In genomic region chr1:1001057-1001630, GRCh38 we compare ENCODE assay signal across 1 cellular context.
TF ChIP-seq lines count a peak whose summit lies in the region.

No MANE protein-coding gene starts in this region.

TF ChIP-seq in K562, 482 proteins besides CTCF, POLR2A, EP300 and RAD21 (continued from another document and continues in another):
- no peak for TF ChIP-seq HOMEZ (CRISPR knock-in tag; IDR thresholded peaks at IDR 0.05)
- no peak for TF ChIP-seq SLC30A9 (CRISPR knock-in tag; IDR thresholded peaks at IDR 0.05)
- no peak for TF ChIP-seq HBP1 (CRISPR knock-in tag; IDR thresholded peaks at IDR 0.05)
- no peak for TF ChIP-seq MTA1 (IDR thresholded peaks at IDR 0.05; ENCODE audit: borderline replicate concordance)
- TF ChIP-seq DACH1 (IDR thresholded peaks at IDR 0.05; ENCODE audit: partially characterized antibody): no peak
- 0 out of 2 replicates have a peak, but pooled peaks have one; percentile 36 for TF ChIP-seq FOSL1 (tag; conservative IDR thresholded peaks at IDR 0.05)
- TF ChIP-seq ZFP30 (CRISPR knock-in tag; IDR thresholded peaks at IDR 0.05; ENCODE audit: borderline replicate concordance): no peak
- no peak for TF ChIP-seq RBFOX2 (IDR thresholded peaks at IDR 0.05; ENCODE audit: low read depth, low read length)
- TF ChIP-seq NR2C1 (IDR thresholded peaks at IDR 0.05): no peak
- TF ChIP-seq NR2C1 (tag; IDR thresholded peaks at IDR 0.05): no peak
- no peak for TF ChIP-seq RBM39 (optimal IDR thresholded peaks at IDR 0.05; ENCODE audit: low read depth, low read length)
- no peak for TF ChIP-seq PHF21A (IDR thresholded peaks at IDR 0.05; ENCODE audit: borderline replicate concordance, low read depth)
- TF ChIP-seq CTBP1 (IDR thresholded peaks at IDR 0.05; ENCODE audit: borderline replicate concordance): no peak
- TF ChIP-seq CBFA2T3 (IDR thresholded peaks at IDR 0.05): no peak
- TF ChIP-seq MLX (CRISPR knock-in tag; conservative IDR thresholded peaks at IDR 0.05): no peak
- TF ChIP-seq FOXP4 (CRISPR knock-in tag; IDR thresholded peaks at IDR 0.05; ENCODE audit: borderline replicate concordance): no peak
- TF ChIP-seq POU5F1 (IDR thresholded peaks at IDR 0.05; ENCODE audit: borderline replicate concordance, low read depth, low read length, partially characterized antibody): no peak
- no peak for TF ChIP-seq PRDM10 (IDR thresholded peaks at IDR 0.05; ENCODE audit: partially characterized antibody)
- TF ChIP-seq GATAD2A (IDR thresholded peaks at IDR 0.05): no peak; the same call in 1 of the 2 replicates
- 0 out of 2 replicates have a peak, but pooled peaks have one; percentile 30 for TF ChIP-seq KDM2B (CRISPR knock-in tag; IDR thresholded peaks at IDR 0.05)
- TF ChIP-seq ZNF253 (CRISPR knock-in tag; conservative IDR thresholded peaks at IDR 0.05): no peak
- TF ChIP-seq RNF219 (CRISPR knock-in tag; IDR thresholded peaks at IDR 0.05): no peak
- no peak for TF ChIP-seq CBX8 (IDR thresholded peaks at IDR 0.05; ENCODE audit: borderline replicate concordance, extremely low read depth, low read depth, low read length, poor library complexity, severe bottlenecking)
- TF ChIP-seq ATF2 (CRISPR knock-in tag; IDR thresholded peaks at IDR 0.05): no peak
- peak; percentile 65; the same call in 1 of the 2 replicates for TF ChIP-seq LCOR (CRISPR knock-in tag; IDR thresholded peaks at IDR 0.05)
- no peak for TF ChIP-seq ADNP (tag; IDR thresholded peaks at IDR 0.05)
- TF ChIP-seq BCL6 (CRISPR knock-in tag; IDR thresholded peaks at IDR 0.05): no peak
- TF ChIP-seq ZBTB9 (CRISPR knock-in tag; IDR thresholded peaks at IDR 0.05): no peak
- TF ChIP-seq POLR3A (IDR thresholded peaks at IDR 0.05; ENCODE audit: borderline replicate concordance, extremely low read depth, insufficient read depth, insufficient read length): no peak
- no peak for TF ChIP-seq GTF2A2 (tag; IDR thresholded peaks at IDR 0.05)
- TF ChIP-seq ZNF655 (CRISPR knock-in tag; IDR thresholded peaks at IDR 0.05): no peak
- no peak for TF ChIP-seq ZNF274 (IDR thresholded peaks at IDR 0.05; ENCODE audit: borderline replicate concordance, low read depth, low read length)
- TF ChIP-seq ZNF592 (IDR thresholded peaks at IDR 0.05): no peak
- TF ChIP-seq CREBBP (IDR thresholded peaks at IDR 0.05; ENCODE audit: low read depth, low read length): no peak
- no peak for TF ChIP-seq ZNF445 (CRISPR knock-in tag; IDR thresholded peaks at IDR 0.05; ENCODE audit: low read depth)
- TF ChIP-seq CEBPG (CRISPR knock-in tag; IDR thresholded peaks at IDR 0.05): no peak; the same call in 1 of the 2 replicates
- peak; percentile 18 to 34; a peak in 1 of 4 replicates for TF ChIP-seq CEBPG (tag; conservative IDR thresholded peaks at IDR 0.05 in 1 of 2, IDR thresholded peaks at IDR 0.05 in 1 of 2)
- TF ChIP-seq E2F1 (CRISPR knock-in tag; IDR thresholded peaks at IDR 0.05): no peak
- TF ChIP-seq PRMT5 (CRISPR knock-in tag; IDR thresholded peaks at IDR 0.05): 0 out of 2 replicates have a peak, but pooled peaks have one; percentile 44
